13 cellular contexts compared by ENCODE assay signal in the genomic region with DNA sequence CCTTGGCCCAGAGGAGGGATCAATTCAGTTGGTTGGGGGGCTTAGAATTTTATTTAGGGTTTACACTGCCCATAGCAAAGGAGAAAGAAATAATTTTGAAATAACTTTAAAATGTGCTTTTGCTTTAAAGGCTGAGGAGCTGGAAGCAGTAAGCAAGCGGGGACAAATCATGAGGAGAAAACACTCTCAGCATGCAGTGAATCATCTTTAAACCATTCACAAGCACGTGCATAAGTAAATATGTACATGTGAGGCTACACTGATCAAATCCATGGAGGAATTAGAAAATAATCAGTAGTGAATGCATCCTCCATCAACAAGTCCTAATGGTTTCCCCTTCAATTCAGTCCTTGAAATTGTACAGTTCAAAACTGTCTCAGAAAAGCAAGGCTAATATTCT.
DNase-seq lines count a peak whose midpoint lies in the region; ATAC-seq, FAIRE-seq and TF ChIP-seq lines count a peak whose summit lies in the region.
"Had no signal": no experiment of that assay in that cellular context is flagged by ENCODE, and none has a peak within 500 bp of the region (broad histone marks: within the 10 kb centered on the region; RNA-seq: fewer than 3 reads in every experiment).

No MANE protein-coding gene starts in this region.

- no peak for ATAC-seq in Right ventricle myocardium inferior
- no peak for ATAC-seq in HG03378 (IDR thresholded peaks at IDR 0.05; ENCODE audit: unreplicated experiment)
- ATAC-seq in GM21786 (IDR thresholded peaks at IDR 0.05; ENCODE audit: unreplicated experiment), result no peak

- H3K27me3 ChIP-seq in left ventricle myocardium inferior (ENCODE audit: low read depth), result no peaks in the 10 kb centered on the region
- H3K27me3 ChIP-seq: sigmoid colon had no signal

- H3K36me3 ChIP-seq in left ventricle myocardium inferior (no peaks in the 10 kb centered on the region), kidney (ENCODE audit: control insufficient read depth in 1 of 2, insufficient read depth in 2 of 2, low read length in 2 of 2) (no peaks in the 10 kb centered on the region)
- H3K36me3 ChIP-seq: sigmoid colon had no signal

- H3K4me3 ChIP-seq in left ventricle myocardium inferior (no peak overlapping the region), astrocyte of the spinal cord (ENCODE audit: low read depth, low read length) (no peak overlapping the region), kidney (ENCODE audit: low read length in 2 of 2) (no peak overlapping the region)
- H3K4me3 ChIP-seq: sigmoid colon had no signal

- DNase-seq in left ventricle myocardium inferior, result no peak
- no peak for DNase-seq in Right ventricle myocardium inferior (ENCODE audit: missing footprints)
- DNase-seq in astrocyte of the spinal cord (ENCODE audit: low read depth, low spot score), result peak; percentile 71
- no peak for DNase-seq in kidney
- DNase-seq in GM20000 (ENCODE audit: low spot score), result no peak
- DNase-seq in NCI-H345 treated with DMSO at 0.1 percent for 48 hours (lab: John Stamatoyannopoulos, UW; ENCODE audit: unreplicated experiment), result no peak
- DNase-seq: GF-D8, hypothalamus, NCI-H2227 treated with DMSO at 0.1 percent for 48 hours, sigmoid colon had no signal

- H3K27ac ChIP-seq in left ventricle myocardium inferior (replicated peaks) (peak overlapping the region; percentile 88), kidney (ENCODE audit: low read depth in 2 of 2, low read length in 2 of 2) (peak overlapping the region; percentile 16 to 62)

- no peaks in the 10 kb centered on the region for H3K9me3 ChIP-seq in left ventricle myocardium inferior (replicated peaks)
- no peaks in the 10 kb centered on the region for H3K9me3 ChIP-seq in kidney (ENCODE audit: control insufficient read depth in 1 of 2, low read length in 2 of 2)
- H3K9me3 ChIP-seq: sigmoid colon had no signal

- in situ Hi-C loops in astrocyte of the spinal cord (cut with HindIII; ENCODE audit: low sequenced_read_pairs), result no loop called here

- peak overlapping the region in 1 of 2 donors; percentile 4 for H3K9ac ChIP-seq in kidney (ENCODE audit: low read length in 2 of 2)

- intact Hi-C loops in left ventricle myocardium inferior (cut with micrococcal nuclease) (no loop called here), Right ventricle myocardium inferior (cut with DNase I) (no loop called here), kidney (cut with DNase I) (no loop called here)

- FAIRE-seq in kidney (lab: Jason Lieb, UNC), result no peak
- FAIRE-seq: H1 had no signal

- TF ChIP-seq CTCF in left ventricle myocardium inferior (IDR thresholded peaks at IDR 0.05; ENCODE audit: borderline replicate concordance) (no peak), astrocyte of the spinal cord (IDR thresholded peaks at IDR 0.05; ENCODE audit: low read depth, low read length) (no peak), kidney (IDR thresholded peaks at IDR 0.05; ENCODE audit: borderline replicate concordance, extremely low read depth, insufficient read depth) (no peak), GM20000 (IDR thresholded peaks at IDR 0.05; ENCODE audit: extremely low read depth, missing control alignments) (no peak)

- peaks cover 90% of the 10 kb centered on the region for H3K4me1 ChIP-seq in left ventricle myocardium inferior
- H3K4me1 ChIP-seq in kidney (ENCODE audit: control insufficient read depth in 1 of 2, insufficient read depth in 1 of 2, low read depth in 1 of 2, low read length in 2 of 2), result peaks cover 6 to 16% of the 10 kb centered on the region in 2 donors
- H3K4me1 ChIP-seq: sigmoid colon had no signal
